ENCODE assay signal across 12 cellular contexts in the genomic region with DNA sequence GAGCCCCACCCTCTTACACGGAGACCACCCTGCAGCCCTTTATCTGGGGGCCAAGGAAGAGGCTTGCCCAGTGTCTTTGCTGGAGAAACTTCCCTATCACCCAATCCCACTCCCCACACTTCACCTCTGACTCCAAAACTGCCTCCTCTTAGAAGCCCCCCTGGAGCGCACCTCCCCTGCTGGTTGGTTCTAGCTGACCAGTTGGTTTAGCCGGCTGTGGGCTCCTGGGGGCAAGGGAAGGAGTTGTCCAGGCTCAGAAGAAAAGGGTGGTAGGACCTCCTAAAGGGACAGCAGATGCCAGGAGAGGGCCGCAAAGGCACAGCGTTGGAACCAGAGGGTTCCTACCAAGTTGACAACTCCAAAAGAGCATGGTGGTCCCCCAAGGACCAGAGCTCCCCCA. TPM values are rescaled to one million over a fixed set of nuclear protein-coding genes. Genes with fewer than 3 reads are reported as not detected.
DNase-seq lines count a peak whose midpoint lies in the region; ATAC-seq, FAIRE-seq and TF ChIP-seq lines count a peak whose summit lies in the region.
"Had no signal": no experiment of that assay in that cellular context is flagged by ENCODE, and none has a peak within 500 bp of the region (broad histone marks: within the 10 kb centered on the region; RNA-seq: fewer than 3 reads in every experiment).

No MANE protein-coding gene starts in this region.

- no peaks in the 10 kb centered on the region for H3K9me3 Mint-ChIP-seq in stimulated activated memory B cell treated with anti-CD40 and anti-IgM and Interleukin-4, amounts not matched to agents 10 μg/mL and 1 μg/mL and 100 μg/mL, for 72 hours

- no peak overlapping the region for H3K4me3 Mint-ChIP-seq in stimulated activated memory B cell treated with anti-CD40 and anti-IgM and Interleukin-4, amounts not matched to agents 10 μg/mL and 1 μg/mL and 100 μg/mL, for 72 hours

- H3K4me1 ChIP-seq in HUES64 (ENCODE audit: insufficient read depth, low read length) (peaks cover 67% of the 10 kb centered on the region), mesendoderm (ENCODE audit: control insufficient read depth, low read depth, low read length) (peaks cover 38% of the 10 kb centered on the region)

- H3K27ac ChIP-seq in HUES64 (ENCODE audit: low read depth, low read length) (peak overlapping the region; percentile 43; the same call in 1 of the 2 replicates), cingulate gyrus (ENCODE audit: low read depth, low read length) (peak overlapping the region; percentile 98), mesendoderm (ENCODE audit: low read depth, low read length) (no peak overlapping the region), temporal lobe (ENCODE audit: low read depth, low read length) (peak overlapping the region; percentile 99)

- no peaks in the 10 kb centered on the region for H3K9me3 ChIP-seq in HUES64 (ENCODE audit: insufficient read depth, low read depth, low read length)

- peak overlapping the region; percentile 70 for H3K56ac ChIP-seq in mesendoderm (ENCODE audit: low read length)

- H3K4me1 Mint-ChIP-seq in stimulated activated memory B cell treated with anti-CD40 and anti-IgM and Interleukin-4, amounts not matched to agents 10 μg/mL and 1 μg/mL and 100 μg/mL, for 72 hours = peaks cover 30% of the 10 kb centered on the region

- no peak overlapping the region for H3K18ac ChIP-seq in mesendoderm (ENCODE audit: low read length)

- H3K36me3 Mint-ChIP-seq in stimulated activated memory B cell treated with anti-CD40 and anti-IgM and Interleukin-4, amounts not matched to agents 10 μg/mL and 1 μg/mL and 100 μg/mL, for 72 hours = no peaks in the 10 kb centered on the region

- peaks cover 74% of the 10 kb centered on the region for H3K79me2 ChIP-seq in mesendoderm (ENCODE audit: control insufficient read depth, insufficient read depth, low read length)

- H3K4me3 ChIP-seq in HUES64 (ENCODE audit: low read length) = peak overlapping the region; percentile 80
- H3K4me3 ChIP-seq in mesendoderm (ENCODE audit: low read length) = no peak overlapping the region

- H4K5ac ChIP-seq in mesendoderm (ENCODE audit: low read length) = no peak overlapping the region

- H2BK5ac ChIP-seq in mesendoderm (ENCODE audit: low read length) = no peak overlapping the region

- H3K36me3 ChIP-seq in HUES64 (ENCODE audit: insufficient read depth, low read length) (peaks cover 3% of the 10 kb centered on the region; the same call in 1 of the 2 replicates), mesendoderm (ENCODE audit: control insufficient read depth, insufficient read depth, low read length) (no peaks in the 10 kb centered on the region)

- 68% methylated on average over 5 of the region's 5 CpGs for WGBS in HUES64
- WGBS in mesendoderm (ENCODE audit: extremely low coverage, insufficient coverage, low lambda C conversion rate) = no CpG with 5 or more reads among the region's 5 CpGs

- no peak for FAIRE-seq in GM12891 (lab: Jason Lieb, UNC)
- FAIRE-seq: TTC549 had no signal

- DNase-seq in mesendoderm = no peak
- no peak for DNase-seq in NCI-H2196 (lab: John Stamatoyannopoulos, UW; ENCODE audit: unreplicated experiment)
- no peak for DNase-seq in GM12891 (ENCODE audit: insufficient read length, low spot score)
- DNase-seq: activated gamma-delta T cell treated with Interleukin-2 at 50 U/mL for 16 hours; NK-92 treated with Interleukin-12 subunit alpha and Interleukin-12 subunit beta, amount 100 ng/mL, for 24 hours had no signal

- H3K27me3 ChIP-seq in HUES64 (ENCODE audit: insufficient read depth, low read length) (no peaks in the 10 kb centered on the region), mesendoderm (ENCODE audit: insufficient read depth, low read length, poor library complexity) (no peaks in the 10 kb centered on the region)

- peaks cover 21% of the 10 kb centered on the region for H3K79me1 ChIP-seq in mesendoderm (ENCODE audit: low read length)

- H3K4ac ChIP-seq in mesendoderm (ENCODE audit: low read depth, low read length) = no peak overlapping the region

- no peak overlapping the region for H3K27ac Mint-ChIP-seq in stimulated activated memory B cell treated with anti-CD40 and anti-IgM and Interleukin-4, amounts not matched to agents 10 μg/mL and 1 μg/mL and 100 μg/mL, for 72 hours

- H2AK5ac ChIP-seq in mesendoderm (ENCODE audit: low read length) = no peak overlapping the region

- H3K4me2 ChIP-seq in mesendoderm (ENCODE audit: low read length) = peak overlapping the region; percentile 3

- H3K27me3 Mint-ChIP-seq in stimulated activated memory B cell treated with anti-CD40 and anti-IgM and Interleukin-4, amounts not matched to agents 10 μg/mL and 1 μg/mL and 100 μg/mL, for 72 hours = peaks cover 96% of the 10 kb centered on the region

- H3K9ac ChIP-seq in HUES64 (ENCODE audit: low read depth, low read length) = no peak overlapping the region
- peak overlapping the region; percentile 41 for H3K9ac ChIP-seq in mesendoderm (ENCODE audit: low read length)

- TF ChIP-seq POLR2A in GM12891 (IDR thresholded peaks at IDR 0.05; ENCODE audit: low read depth, low read length) = no peak

- H4K8ac ChIP-seq in mesendoderm (ENCODE audit: low read depth, low read length) = no peak overlapping the region

- no peak overlapping the region for H2BK15ac ChIP-seq in mesendoderm (replicated peaks; ENCODE audit: low read depth)

- ATAC-seq in HG02642 (IDR thresholded peaks at IDR 0.05; ENCODE audit: poor library complexity, unreplicated experiment) = no peak
- no peak for ATAC-seq in stimulated activated memory B cell treated with anti-CD40 and anti-IgM and Interleukin-4, amounts not matched to agents 10 μg/mL and 1 μg/mL and 100 μg/mL, for 72 hours

- H3K23ac ChIP-seq in mesendoderm (ENCODE audit: low read length) = peak overlapping the region; percentile 82

- H2BK120ac ChIP-seq in mesendoderm (ENCODE audit: low read depth, low read length) = no peak overlapping the region

TF ChIP-seq in GM12891, 5 proteins besides CTCF, POLR2A, EP300 and RAD21:
- no peak for TF ChIP-seq SPI1 (IDR thresholded peaks at IDR 0.05; ENCODE audit: low read depth, low read length)
- no peak for TF ChIP-seq PAX5 (IDR thresholded peaks at IDR 0.05; ENCODE audit: insufficient read depth, low read length, severe bottlenecking)
TF ChIP-seq in GM12891: peak in this region for 0.

RNA-seq across cellular contexts. Expression of a gene that starts 2.0 kb away (rescaled TPM):
- polyA plus RNA-seq in HUES64 (2013, experiment 1 of 2) = 43.7 TPM
- 40.2 TPM for polyA plus RNA-seq in HUES64 (2013, experiment 2 of 2)
- polyA plus RNA-seq in mesendoderm (2013, experiment 1 of 2) = 108 TPM
- 108 TPM for polyA plus RNA-seq in mesendoderm (2013, experiment 2 of 2)
- 17.2 TPM for total RNA-seq in temporal lobe
- polyA plus RNA-seq in GM12891 (2012; ENCODE audit: low read depth, missing spikeins) = 13.4 TPM

RNA-seq across cellular contexts. Expression of a gene that starts 30.7 kb away (rescaled TPM):
- polyA plus RNA-seq in HUES64 (2013, experiment 1 of 2) = not detected
- not detected for polyA plus RNA-seq in HUES64 (2013, experiment 2 of 2)
- polyA plus RNA-seq in mesendoderm (2013, experiment 1 of 2) = not detected
- polyA plus RNA-seq in mesendoderm (2013, experiment 2 of 2) = 0.04 TPM
- total RNA-seq in temporal lobe = not detected
- polyA plus RNA-seq in GM12891 (2012; ENCODE audit: low read depth, missing spikeins) = not detected
- total RNA-seq: occipital lobe had no signal

RNA-seq across cellular contexts. Expression of a gene that starts 42.5 kb away (rescaled TPM):
- not detected for polyA plus RNA-seq in HUES64 (2013, experiment 1 of 2)
- not detected for polyA plus RNA-seq in HUES64 (2013, experiment 2 of 2)
- 0.06 TPM for polyA plus RNA-seq in mesendoderm (2013, experiment 1 of 2)
- not detected for polyA plus RNA-seq in mesendoderm (2013, experiment 2 of 2)
- total RNA-seq in temporal lobe = not detected
- polyA plus RNA-seq in GM12891 (2012; ENCODE audit: low read depth, missing spikeins) = not detected
- total RNA-seq: occipital lobe had no signal
